ENCODE assay signal across 7 cellular contexts in the genomic region with DNA sequence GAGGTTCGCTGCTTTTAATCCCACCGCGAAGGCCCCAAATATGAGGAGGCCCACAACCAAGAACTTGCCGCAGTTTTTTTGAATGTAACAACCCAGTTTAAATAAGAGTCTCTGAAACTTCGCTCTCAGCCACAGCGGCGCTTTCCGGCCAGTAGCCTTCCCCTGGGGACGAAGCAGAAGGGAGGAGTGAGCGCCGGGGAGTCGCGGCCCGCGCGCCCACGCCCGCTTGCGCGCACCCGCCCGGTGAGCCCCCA. TPM values are rescaled to one million over a fixed set of nuclear protein-coding genes. Genes with fewer than 3 reads are reported as not detected.
DNase-seq lines count a peak whose midpoint lies in the region; ATAC-seq and TF ChIP-seq lines count a peak whose summit lies in the region.

No MANE protein-coding gene starts in this region.

- H3K27ac Mint-ChIP-seq in GM23338 = no peak overlapping the region

- peak overlapping the region; percentile 85 for H3K4me2 ChIP-seq in GM23338

- H3K27ac ChIP-seq in GM23338 (ENCODE audit: low read depth) (peak overlapping the region; percentile 83; the same call in 1 of the 2 replicates), lung (ENCODE audit: low read depth in 1 of 2, low read length in 1 of 2) (peak overlapping the region; percentile 74 to 95), upper lobe of left lung (peak overlapping the region; percentile 80 to 92 (median 90))

- H3K4me3 Mint-ChIP-seq in GM23338 = peak overlapping the region; percentile 88

- H3K27me3 ChIP-seq in GM23338 (ENCODE audit: insufficient read depth) (no peaks in the 10 kb centered on the region), lung (ENCODE audit: control insufficient read depth, insufficient read depth) (no peaks in the 10 kb centered on the region), upper lobe of left lung (peaks cover 0 to 23% (median 0%) of the 10 kb centered on the region in 4 donors)

- no peak for ATAC-seq in GM23338
- no peak for ATAC-seq in lung (ENCODE audit: insufficient read depth, low FRiP score)
- ATAC-seq in upper lobe of left lung (ENCODE audit: low FRiP score in 2 of 2) = peak in 1 of 2 donors; percentile 4

- no peak for TF ChIP-seq EP300 in upper lobe of left lung (IDR thresholded peaks at IDR 0.05)

- peaks cover 4% of the 10 kb centered on the region; the same call in 2 of the 3 replicates for H3K36me3 Mint-ChIP-seq in GM23338 (ENCODE audit: low read depth)

- H3K9me2 ChIP-seq in GM23338 (ENCODE audit: insufficient read depth) = no peaks in the 10 kb centered on the region

- no peaks in the 10 kb centered on the region for H3K9me3 Mint-ChIP-seq in GM23338

- H3F3A ChIP-seq in GM23338 (replicated peaks; ENCODE audit: low read depth) = 0 out of 2 replicates have a peak, but pooled peaks cover 5% of the 10 kb centered on the region

- H3K9ac ChIP-seq in ES-I3 (ENCODE audit: low read depth, low read length) = peak overlapping the region; percentile 67

- peaks cover 28% of the 10 kb centered on the region for H3K4me1 Mint-ChIP-seq in GM23338

- DNase-seq in GM23338 (ENCODE audit: low spot score) = no peak
- peak; percentile 73 for DNase-seq in OCI-M1 (lab: John Stamatoyannopoulos, UW)
- peak; percentile 64 for DNase-seq in choroid plexus epithelial cell (ENCODE audit: low read depth)
- DNase-seq in lung (ENCODE audit: low spot score) = no peak
- peak in 1 of 2 donors; percentile 86 for DNase-seq in upper lobe of left lung
- no peak for DNase-seq in 8988T

- no peak for TF ChIP-seq CTCF in GM23338 (conservative IDR thresholded peaks at IDR 0.05; ENCODE audit: low read depth in 2 of 2)
- TF ChIP-seq CTCF in choroid plexus epithelial cell (conservative IDR thresholded peaks at IDR 0.05; ENCODE audit: low read depth, low read length) = peak; percentile 9
- no peak for TF ChIP-seq CTCF in lung (IDR thresholded peaks at IDR 0.05; ENCODE audit: control extremely low read depth, extremely low read depth)
- TF ChIP-seq CTCF in upper lobe of left lung (IDR thresholded peaks at IDR 0.05) = no peak

- 0 to 1% methylated on average over 17 to 22 of the region's 22 CpGs for WGBS in lung, 2 donors
- WGBS in upper lobe of left lung, 2 donors = 0% methylated on average over 16 of the region's 22 CpGs; no CpG with 5 or more reads in 1 of the 2 donors

- H3K36me3 ChIP-seq in ES-I3 (ENCODE audit: insufficient read depth, low read length) = no peaks in the 10 kb centered on the region
- peaks cover 6% of the 10 kb centered on the region; the same call in 1 of the 2 replicates for H3K36me3 ChIP-seq in GM23338 (ENCODE audit: insufficient read depth)
- H3K36me3 ChIP-seq in lung (ENCODE audit: control insufficient read depth in 2 of 2, insufficient read depth in 2 of 2, low read length in 2 of 2) = no peaks in the 10 kb centered on the region
- no peaks in the 10 kb centered on the region for H3K36me3 ChIP-seq in upper lobe of left lung

- peaks cover 33% of the 10 kb centered on the region for H3K27me3 Mint-ChIP-seq in GM23338 (ENCODE audit: insufficient read depth, low read depth, poor library complexity)

- H3K79me2 ChIP-seq in GM23338 (replicated peaks; ENCODE audit: insufficient read depth) = peaks cover 57% of the 10 kb centered on the region

- H2AFZ ChIP-seq in GM23338 = no peak overlapping the region

- H3K4me3 ChIP-seq in GM23338 (peak overlapping the region; percentile 87), choroid plexus epithelial cell (ENCODE audit: low read depth, low read length) (peak overlapping the region; percentile 80), lung (peak overlapping the region; percentile 83), upper lobe of left lung (peak overlapping the region; percentile 56 to 94 (median 66))

- H4K20me1 ChIP-seq in GM23338 (replicated peaks; ENCODE audit: insufficient read depth) = peaks cover 21% of the 10 kb centered on the region

- H3K9me3 ChIP-seq in ES-I3 (ENCODE audit: control insufficient read depth, insufficient read depth, low read length) (no peaks in the 10 kb centered on the region), lung (ENCODE audit: control insufficient read depth in 2 of 2, insufficient read depth in 1 of 2, low read length in 1 of 2) (no peaks in the 10 kb centered on the region), upper lobe of left lung (no peaks in the 10 kb centered on the region)

- TF ChIP-seq POLR2A in upper lobe of left lung (IDR thresholded peaks at IDR 0.05) = no peak

- H3K4me1 ChIP-seq in ES-I3 (ENCODE audit: insufficient read depth, low read length) (peaks cover 4% of the 10 kb centered on the region), GM23338 (ENCODE audit: insufficient read depth) (peaks cover 24% of the 10 kb centered on the region), lung (ENCODE audit: control insufficient read depth in 2 of 2, insufficient read depth in 2 of 2, low read length in 2 of 2) (peaks cover 0 to 6% of the 10 kb centered on the region in 2 donors), upper lobe of left lung (peaks cover 5 to 30% (median 26%) of the 10 kb centered on the region in 4 donors)

TF ChIP-seq in GM23338, 12 proteins besides CTCF, POLR2A, EP300 and RAD21 (continues in another document):
- TF ChIP-seq NANOG (IDR thresholded peaks at IDR 0.05; ENCODE audit: borderline replicate concordance) (no peak), ZNF331 (CRISPR knock-in tag; IDR thresholded peaks at IDR 0.05; ENCODE audit: low read depth) (no peak), ETS1 (IDR thresholded peaks at IDR 0.05) (no peak), EZH2phosphoT487 (IDR thresholded peaks at IDR 0.05; ENCODE audit: unreplicated experiment) (no peak), STAT1 (IDR thresholded peaks at IDR 0.05; ENCODE audit: unreplicated experiment) (no peak), POLR2AphosphoS5 (IDR thresholded peaks at IDR 0.05; ENCODE audit: low read depth) (no peak; the same call in 1 of the 2 replicates), ZNF114 (CRISPR knock-in tag; IDR thresholded peaks at IDR 0.05) (no peak), EZH2 (IDR thresholded peaks at IDR 0.05; ENCODE audit: low read depth, unreplicated experiment) (no peak), JUNB (IDR thresholded peaks at IDR 0.05; ENCODE audit: unreplicated experiment) (no peak), CREB1 (CRISPR knock-in tag; IDR thresholded peaks at IDR 0.05; ENCODE audit: low read depth) (no peak)
- TF ChIP-seq, protein P1, sequence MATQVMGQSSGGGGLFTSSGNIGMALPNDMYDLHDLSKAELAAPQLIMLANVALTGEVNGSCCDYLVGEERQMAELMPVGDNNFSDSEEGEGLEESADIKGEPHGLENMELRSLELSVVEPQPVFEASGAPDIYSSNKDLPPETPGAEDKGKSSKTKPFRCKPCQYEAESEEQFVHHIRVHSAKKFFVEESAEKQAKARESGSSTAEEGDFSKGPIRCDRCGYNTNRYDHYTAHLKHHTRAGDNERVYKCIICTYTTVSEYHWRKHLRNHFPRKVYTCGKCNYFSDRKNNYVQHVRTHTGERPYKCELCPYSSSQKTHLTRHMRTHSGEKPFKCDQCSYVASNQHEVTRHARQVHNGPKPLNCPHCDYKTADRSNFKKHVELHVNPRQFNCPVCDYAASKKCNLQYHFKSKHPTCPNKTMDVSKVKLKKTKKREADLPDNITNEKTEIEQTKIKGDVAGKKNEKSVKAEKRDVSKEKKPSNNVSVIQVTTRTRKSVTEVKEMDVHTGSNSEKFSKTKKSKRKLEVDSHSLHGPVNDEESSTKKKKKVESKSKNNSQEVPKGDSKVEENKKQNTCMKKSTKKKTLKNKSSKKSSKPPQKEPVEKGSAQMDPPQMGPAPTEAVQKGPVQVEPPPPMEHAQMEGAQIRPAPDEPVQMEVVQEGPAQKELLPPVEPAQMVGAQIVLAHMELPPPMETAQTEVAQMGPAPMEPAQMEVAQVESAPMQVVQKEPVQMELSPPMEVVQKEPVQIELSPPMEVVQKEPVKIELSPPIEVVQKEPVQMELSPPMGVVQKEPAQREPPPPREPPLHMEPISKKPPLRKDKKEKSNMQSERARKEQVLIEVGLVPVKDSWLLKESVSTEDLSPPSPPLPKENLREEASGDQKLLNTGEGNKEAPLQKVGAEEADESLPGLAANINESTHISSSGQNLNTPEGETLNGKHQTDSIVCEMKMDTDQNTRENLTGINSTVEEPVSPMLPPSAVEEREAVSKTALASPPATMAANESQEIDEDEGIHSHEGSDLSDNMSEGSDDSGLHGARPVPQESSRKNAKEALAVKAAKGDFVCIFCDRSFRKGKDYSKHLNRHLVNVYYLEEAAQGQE (IDR thresholded peaks at IDR 0.05; ENCODE audit: unreplicated experiment) = no peak

RNA-seq across cellular contexts. Expression of gene PTCH1, which starts 10.4 kb away (rescaled TPM):
- total RNA-seq in GM23338 (2014; rRNA removed; shearing (Covaris generic)) = 34.1 and 36.9 TPM in 2 replicates
- polyA plus RNA-seq in GM23338 (2016; fragmentation: Nextera tagmentation; extraction: Ambion mirVana) (19.7 and 21.4 TPM in 2 replicates), lung (1 to 10 TPM; 3.1 to 4.9 TPM)
- total RNA-seq in lung (10 to 100 TPM; 19.4 to 31.1 TPM), upper lobe of left lung (10 to 100 TPM in 5 of 6 donors, 1 to 10 TPM in 1; 7.4 to 28.0 (median 13.9) TPM)

Comparison
In these comparisons a context has a peak if more than half of its experiments do, and no peak if none do; other contexts are left out.
1. DNase-seq: peak in OCI-M1 (single experiment) and choroid plexus epithelial cell (single experiment); none in GM23338 (single experiment), lung (single experiment) and 8988T (single experiment).
2. Peak in every context shown above with its lines, with median percentiles within 50 percentile points of each other: H3K27ac ChIP-seq and H3K4me3 ChIP-seq.